27 cellular contexts compared by ENCODE assay signal in genomic region chr4:79855081-79855480, GRCh38.
DNase-seq lines count a peak whose midpoint lies in the region; ATAC-seq and TF ChIP-seq lines count a peak whose summit lies in the region.
"Had no signal": no experiment of that assay in that cellular context is flagged by ENCODE, and none has a peak within 500 bp of the region (broad histone marks: within the 10 kb centered on the region; RNA-seq: fewer than 3 reads in every experiment).

No MANE protein-coding gene starts in this region.

- no peaks in the 10 kb centered on the region for H3K27me3 Mint-ChIP-seq in mesothelial cell of epicardium (ENCODE audit: low read depth)
- H3K27me3 Mint-ChIP-seq in activated CD4-positive, alpha-beta T cell treated with anti-CD3 and anti-CD28 coated beads for 36 hours = peaks cover 4% of the 10 kb centered on the region
- H3K27me3 Mint-ChIP-seq in chondrocyte (ENCODE audit: low read depth) = no peaks in the 10 kb centered on the region

- H3K4me3 ChIP-seq in AG10803 (ENCODE audit: low read length) = no peak overlapping the region
- H3K4me3 ChIP-seq: breast epithelium, colonic mucosa, prostate gland, sigmoid colon, testis had no signal

- DNase-seq in AG10803 (ENCODE audit: low read depth) (peak; percentile 38), H4 (ENCODE audit: low spot score) (peak; percentile 24), amniotic epithelial cell (ENCODE audit: low read depth) (peak; percentile 16), mesothelial cell of epicardium (ENCODE audit: low spot score in 2 of 2, unreplicated experiment in 2 of 2) (no peak), NCI-H1092 treated with DMSO at 0.1 percent for 48 hours (lab: John Stamatoyannopoulos, UW) (no peak), chondrocyte (ENCODE audit: low spot score) (no peak)
- DNase-seq in stimulated activated CD8-positive, alpha-beta memory T cell treated with anti-CD3 and anti-CD28 coated beads, Interleukin-4, amount 100 ng/mL, for 48 hours = no peak
- no peak for DNase-seq in activated CD4-positive, alpha-beta T cell treated with anti-CD3 and anti-CD28 coated beads for 36 hours
- DNase-seq: activated CD4-positive, alpha-beta T cell treated with anti-CD3 and anti-CD28 coated beads, Interleukin-2, amount 50 U/mL, for 1 hour; activated CD8-positive, alpha-beta memory T cell treated with anti-CD3 and anti-CD28 coated beads, Interleukin-2, amount 10 ng/mL, durations not matched to agents 7 days and 5 days; activated naive CD4-positive, alpha-beta T cell treated with Interleukin-2 at 50 U/mL for 16 hours; activated T-cell treated with anti-CD3 and anti-CD28 coated beads, Interleukin-2, amount 50 U/mL, for 72 hours; amniotic stem cell; colonic mucosa; effector CD8-positive, alpha-beta T cell; GOT3; mammary epithelial cell; NCI-H2081 treated with DMSO at 0.1 percent for 48 hours; NCI-H226; sigmoid colon; stimulated activated CD4-positive, alpha-beta T cell treated with anti-CD3 and anti-CD28 coated beads, Interleukin-15, amount 100 ng/mL, for 24 hours; stimulated activated naive CD8-positive, alpha-beta T cell treated with anti-CD3 and anti-CD28 coated beads, Interleukin-15, Interleukin-2, amounts not matched to agents 100 U/mL and 50 U/mL, for 24 hours; T-helper 2 cell; testis had no signal

- H3K27ac Mint-ChIP-seq in mesothelial cell of epicardium (peak overlapping the region; percentile 0), chondrocyte (ENCODE audit: unreplicated experiment) (no peak overlapping the region)
- no peak overlapping the region for H3K27ac Mint-ChIP-seq in activated CD4-positive, alpha-beta T cell treated with anti-CD3 and anti-CD28 coated beads for 36 hours
- H3K27ac Mint-ChIP-seq: activated CD8-positive, alpha-beta memory T cell treated with anti-CD3 and anti-CD28 coated beads, Interleukin-2, amount 10 ng/mL, durations not matched to agents 7 days and 5 days; activated T-cell treated with anti-CD3 and anti-CD28 coated beads, Interleukin-2, amount 50 U/mL, for 72 hours; CD14-positive monocyte had no signal

- CTCF ChIA-PET in activated CD4-positive, alpha-beta T cell treated with anti-CD3 and anti-CD28 coated beads for 36 hours (lab: Charles Lee) = interaction anchor here (0.5 to 0.6 kb wide), 2 partner anchors 202 to 916 kb away, joined by 3 read pairs; partner anchors contain the start of gene PAQR3

- POLR2A ChIA-PET in activated CD4-positive, alpha-beta T cell treated with anti-CD3 and anti-CD28 coated beads for 36 hours (lab: Charles Lee) = no interaction called here

- no peak for ATAC-seq in activated CD4-positive, alpha-beta T cell treated with anti-CD3 and anti-CD28 coated beads for 36 hours
- ATAC-seq: activated CD8-positive, alpha-beta memory T cell treated with anti-CD3 and anti-CD28 coated beads, Interleukin-2, amount 10 ng/mL, durations not matched to agents 7 days and 5 days; activated T-cell treated with anti-CD3 and anti-CD28 coated beads, Interleukin-2, amount 50 U/mL, for 72 hours; stimulated activated naive CD8-positive, alpha-beta T cell treated with anti-CD3 and anti-CD28 coated beads, Interleukin-15, Interleukin-2, amounts not matched to agents 100 U/mL and 50 U/mL, for 24 hours had no signal

- no peak overlapping the region for H3K4me3 Mint-ChIP-seq in mesothelial cell of epicardium
- no peak overlapping the region for H3K4me3 Mint-ChIP-seq in activated CD4-positive, alpha-beta T cell treated with anti-CD3 and anti-CD28 coated beads for 36 hours
- H3K4me3 Mint-ChIP-seq in chondrocyte (ENCODE audit: unreplicated experiment) = no peak overlapping the region
- H3K4me3 Mint-ChIP-seq: activated CD8-positive, alpha-beta memory T cell treated with anti-CD3 and anti-CD28 coated beads, Interleukin-2, amount 10 ng/mL, durations not matched to agents 7 days and 5 days; activated T-cell treated with anti-CD3 and anti-CD28 coated beads, Interleukin-2, amount 50 U/mL, for 72 hours; CD14-positive monocyte had no signal

- no peaks in the 10 kb centered on the region for H3K36me3 Mint-ChIP-seq in mesothelial cell of epicardium
- no peaks in the 10 kb centered on the region for H3K36me3 Mint-ChIP-seq in activated CD4-positive, alpha-beta T cell treated with anti-CD3 and anti-CD28 coated beads for 36 hours (ENCODE audit: low read depth)
- H3K36me3 Mint-ChIP-seq in chondrocyte (ENCODE audit: low read depth) = no peaks in the 10 kb centered on the region
- H3K36me3 Mint-ChIP-seq: activated CD8-positive, alpha-beta memory T cell treated with anti-CD3 and anti-CD28 coated beads, Interleukin-2, amount 10 ng/mL, durations not matched to agents 7 days and 5 days; CD14-positive monocyte had no signal

- intact Hi-C loops in activated CD4-positive, alpha-beta T cell treated with anti-CD3 and anti-CD28 coated beads for 36 hours (cut with DNase I, micrococcal nuclease) = no loop called here

- H3K9me3 Mint-ChIP-seq in mesothelial cell of epicardium = no peaks in the 10 kb centered on the region
- H3K9me3 Mint-ChIP-seq in activated CD4-positive, alpha-beta T cell treated with anti-CD3 and anti-CD28 coated beads for 36 hours (ENCODE audit: low read depth) = no peaks in the 10 kb centered on the region
- no peaks in the 10 kb centered on the region for H3K9me3 Mint-ChIP-seq in chondrocyte (ENCODE audit: low read depth)
- H3K9me3 Mint-ChIP-seq: activated T-cell treated with anti-CD3 and anti-CD28 coated beads, Interleukin-2, amount 50 U/mL, for 72 hours; CD14-positive monocyte had no signal

- H3K4me1 Mint-ChIP-seq in mesothelial cell of epicardium (peaks cover 8% of the 10 kb centered on the region), chondrocyte (ENCODE audit: low read depth) (peaks cover 9% of the 10 kb centered on the region)
- peaks cover 4% of the 10 kb centered on the region for H3K4me1 Mint-ChIP-seq in activated CD4-positive, alpha-beta T cell treated with anti-CD3 and anti-CD28 coated beads for 36 hours
- H3K4me1 Mint-ChIP-seq: activated CD8-positive, alpha-beta memory T cell treated with anti-CD3 and anti-CD28 coated beads, Interleukin-2, amount 10 ng/mL, durations not matched to agents 7 days and 5 days; CD14-positive monocyte had no signal

- TF ChIP-seq CTCF in AG10803 (conservative IDR thresholded peaks at IDR 0.05; ENCODE audit: low read length) (no peak), mesothelial cell of epicardium (IDR thresholded peaks at IDR 0.05; ENCODE audit: unreplicated experiment) (no peak), chondrocyte (IDR thresholded peaks at IDR 0.05) (no peak)

Comparison
In these comparisons a context has a peak if more than half of its experiments do, and no peak if none do; other contexts are left out.
1. DNase-seq: peak in AG10803 (single experiment), H4 (single experiment) and amniotic epithelial cell (single experiment); none in mesothelial cell of epicardium (0 of 2), NCI-H1092 treated with DMSO at 0.1 percent for 48 hours (single experiment), stimulated activated CD8-positive, alpha-beta memory T cell treated with anti-CD3 and anti-CD28 coated beads, Interleukin-4, amount 100 ng/mL, for 48 hours (single experiment), activated CD4-positive, alpha-beta T cell treated with anti-CD3 and anti-CD28 coated beads for 36 hours (single experiment) and chondrocyte (single experiment).